In genomic region chr19:7705387-7706187, GRCh38 we compare ENCODE assay signal across 10 cellular contexts. TPM values are rescaled to one million over a fixed set of nuclear protein-coding genes. Genes with fewer than 3 reads are reported as not detected.
A peak's percentile ranks its signal among the peaks of the same experiment; 100 is the strongest.
DNase-seq lines count a peak whose midpoint lies in the region; ATAC-seq and TF ChIP-seq lines count a peak whose summit lies in the region.
"Had no signal": no experiment of that assay in that cellular context is flagged by ENCODE, and none has a peak within 500 bp of the region (broad histone marks: within the 10 kb centered on the region; RNA-seq: fewer than 3 reads in every experiment).

No MANE protein-coding gene starts in this region.

- no peaks in the 10 kb centered on the region for H3K9me3 Mint-ChIP-seq in activated naive CD4-positive, alpha-beta T cell treated with anti-CD3 and anti-CD28 coated beads, Interleukin-2, amount 50 U/mL, for 24 hours

- H3K36me3 ChIP-seq in esophagus muscularis mucosa = no peaks in the 10 kb centered on the region

- H3K9me3 ChIP-seq in esophagus muscularis mucosa = no peaks in the 10 kb centered on the region

- DNase-seq in T-helper 1 cell (peak; percentile 27 to 71 (median 56)), esophagus muscularis mucosa (ENCODE audit: extremely low spot score) (no peak), NCI-H82 treated with DMSO at 0.1 percent for 48 hours (lab: John Stamatoyannopoulos, UW; ENCODE audit: unreplicated experiment) (no peak), ecto neural progenitor cell (ENCODE audit: low spot score) (no peak)
- DNase-seq in stimulated activated CD4-positive, alpha-beta T cell treated with anti-CD3 and anti-CD28 coated beads, Interleukin-12 subunit alpha, Interleukin-12 subunit beta, amount 100 ng/mL, for 24 hours (ENCODE audit: low read depth in 2 of 2) = peak; percentile 57 to 76

- H3K27ac ChIP-seq in esophagus muscularis mucosa (replicated peaks in 1 of 4) = no peak overlapping the region

- no peak for TF ChIP-seq POLR2A in esophagus muscularis mucosa (IDR thresholded peaks at IDR 0.05; ENCODE audit: low read depth)

- no peaks in the 10 kb centered on the region for H3K27me3 Mint-ChIP-seq in activated naive CD4-positive, alpha-beta T cell treated with anti-CD3 and anti-CD28 coated beads, Interleukin-2, amount 50 U/mL, for 24 hours

- H3K4me3 ChIP-seq in esophagus muscularis mucosa = no peak overlapping the region

- peak overlapping the region; percentile 81 for H3K4me3 Mint-ChIP-seq in activated naive CD4-positive, alpha-beta T cell treated with anti-CD3 and anti-CD28 coated beads, Interleukin-2, amount 50 U/mL, for 24 hours

- peaks cover 0 to 57% (median 0%) of the 10 kb centered on the region in 4 donors for H3K27me3 ChIP-seq in esophagus muscularis mucosa

- H3K27ac Mint-ChIP-seq in activated naive CD4-positive, alpha-beta T cell treated with anti-CD3 and anti-CD28 coated beads, Interleukin-2, amount 50 U/mL, for 24 hours = peak overlapping the region; percentile 86

- 56% methylated on average over 23 of the region's 24 CpGs for WGBS in esophagus muscularis mucosa

- H3K4me1 Mint-ChIP-seq in activated naive CD4-positive, alpha-beta T cell treated with anti-CD3 and anti-CD28 coated beads, Interleukin-2, amount 50 U/mL, for 24 hours = peaks cover 64% of the 10 kb centered on the region

- no peak for TF ChIP-seq CTCF in esophagus muscularis mucosa (IDR thresholded peaks at IDR 0.05)

- no peak for TF ChIP-seq EP300 in esophagus muscularis mucosa (IDR thresholded peaks at IDR 0.05)

- intact Hi-C loops in esophagus muscularis mucosa (cut with DNase I) = no loop called here

- no peaks in the 10 kb centered on the region for H3K4me1 ChIP-seq in esophagus muscularis mucosa

- peak; percentile 41 for ATAC-seq in GM21737 (IDR thresholded peaks at IDR 0.05; ENCODE audit: unreplicated experiment)
- ATAC-seq in HG02678 (IDR thresholded peaks at IDR 0.05; ENCODE audit: unreplicated experiment) = no peak

- no peaks in the 10 kb centered on the region for H3K36me3 Mint-ChIP-seq in activated naive CD4-positive, alpha-beta T cell treated with anti-CD3 and anti-CD28 coated beads, Interleukin-2, amount 50 U/mL, for 24 hours

RNA-seq across cellular contexts. Expression of gene FCER2, which starts 3.7 kb away (rescaled TPM):
- total RNA-seq in esophagus muscularis mucosa = under 1 TPM in 1 of 4 donors, not detected in 3; 0.29 TPM
- total RNA-seq: fibroblast of villous mesenchyme, LHCN-M2 had no signal

RNA-seq across cellular contexts. Expression of gene TRAPPC5, which starts 25.0 kb away (rescaled TPM):
- total RNA-seq in esophagus muscularis mucosa = 10 to 100 TPM; 12.5 to 84.7 (median 64.8) TPM

RNA-seq across cellular contexts. Expression of gene CLEC4G, which starts 26.3 kb away (rescaled TPM):
- total RNA-seq in esophagus muscularis mucosa = 1 to 10 TPM in 3 of 4 donors, under 1 TPM in 1; 0.75 to 2.5 (median 1.8) TPM
- total RNA-seq: fibroblast of villous mesenchyme, LHCN-M2 had no signal

RNA-seq across cellular contexts. Expression of gene MCEMP1, which starts 28.7 kb away (rescaled TPM):
- total RNA-seq in esophagus muscularis mucosa = 1 to 10 TPM in 1 of 4 donors, under 1 TPM in 2, not detected in 1; 0.34 to 2.0 (median 0.42) TPM
- total RNA-seq: fibroblast of villous mesenchyme, LHCN-M2 had no signal

RNA-seq across cellular contexts. Expression of gene RETN, which starts 36.7 kb away (rescaled TPM):
- total RNA-seq in esophagus muscularis mucosa = 1 to 10 TPM in 1 of 4 donors, not detected in 3; 1.3 TPM
- total RNA-seq: fibroblast of villous mesenchyme, LHCN-M2 had no signal

Comparison
In these comparisons a context has a peak if more than half of its experiments do, and no peak if none do; other contexts are left out.
1. DNase-seq: peak in T-helper 1 cell (5 of 5) and stimulated activated CD4-positive, alpha-beta T cell treated with anti-CD3 and anti-CD28 coated beads, Interleukin-12 subunit alpha, Interleukin-12 subunit beta, amount 100 ng/mL, for 24 hours (2 of 2); none in esophagus muscularis mucosa (single experiment), NCI-H82 treated with DMSO at 0.1 percent for 48 hours (single experiment) and ecto neural progenitor cell (single experiment).